8 cellular contexts compared by ENCODE assay signal in the genomic region with DNA sequence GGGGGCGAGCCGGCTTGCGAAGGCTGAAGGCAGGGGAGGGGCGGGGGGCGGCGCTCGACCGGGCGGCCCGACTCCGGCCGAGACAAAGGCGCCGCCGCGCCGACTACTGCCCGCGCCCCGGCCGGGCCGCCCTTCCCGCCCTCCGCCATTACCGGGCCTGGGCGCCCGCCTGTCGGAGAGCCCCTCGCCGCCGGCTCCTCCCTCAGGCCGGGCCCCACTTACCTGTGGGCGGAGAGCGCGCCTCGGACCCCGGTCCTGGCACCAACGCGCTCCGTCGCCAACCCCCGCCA. TPM values are rescaled to one million over a fixed set of nuclear protein-coding genes. Genes with fewer than 3 reads are reported as not detected.
DNase-seq lines count a peak whose midpoint lies in the region; ATAC-seq, FAIRE-seq and TF ChIP-seq lines count a peak whose summit lies in the region.

No MANE protein-coding gene starts in this region.

- H3K79me2 ChIP-seq in HCT116 (ENCODE audit: insufficient read depth, low read length) (peaks cover 46% of the 10 kb centered on the region), H1 (ENCODE audit: control insufficient read depth in 1 of 2, insufficient read depth in 2 of 2, low read length in 2 of 2) (peaks cover 34 to 47% of the 10 kb centered on the region in 2 experiments)

- no peak overlapping the region for H2BK5ac ChIP-seq in H1 (ENCODE audit: low read depth, low read length)

- CTCF ChIA-PET in activated CD4-positive, alpha-beta T cell treated with anti-CD3 and anti-CD28 coated beads for 36 hours (lab: Charles Lee): interaction anchor here (1.2 to 1.9 kb wide), 3 partner anchors 16 to 238 kb away, joined by 4 to 9 read pairs (median 7); no protein-coding TSS in a partner anchor
- CTCF ChIA-PET in HCT116 (lab: Charles Lee): no interaction called here
- CTCF ChIA-PET in H1 (lab: Charles Lee; ENCODE audit: partially characterized antibody): interaction anchor here (0.9 kb wide), 1 partner anchor 35 kb away, joined by 4 read pairs; no protein-coding TSS in a partner anchor

- peak overlapping the region; percentile 34 for H3K56ac ChIP-seq in H1 (replicated peaks; ENCODE audit: insufficient read length, low read depth, low read length)

- H3K4me1 Mint-ChIP-seq in activated CD4-positive, alpha-beta T cell treated with anti-CD3 and anti-CD28 coated beads for 36 hours: peaks cover 24% of the 10 kb centered on the region

- H3K36me3 Mint-ChIP-seq in activated CD4-positive, alpha-beta T cell treated with anti-CD3 and anti-CD28 coated beads for 36 hours (ENCODE audit: low read depth): peaks cover 3% of the 10 kb centered on the region

- H2AFZ ChIP-seq in HCT116 (ENCODE audit: low read depth, low read length, poor library complexity, severe bottlenecking): no peak overlapping the region
- no peak overlapping the region for H2AFZ ChIP-seq in H1 (ENCODE audit: low read length)
- H2AFZ ChIP-seq in neuron (ENCODE audit: low read depth, low read length): peak overlapping the region; percentile 89

- H3K79me1 ChIP-seq in H1 (ENCODE audit: low read depth, low read length): no peaks in the 10 kb centered on the region; the same call in 1 of the 2 replicates

- H4K5ac ChIP-seq in H1 (ENCODE audit: insufficient read length, low read depth, low read length): peak overlapping the region; percentile 84

- H2BK120ac ChIP-seq in H1 (replicated peaks; ENCODE audit: low read depth, low read length): no peak overlapping the region

- H3K18ac ChIP-seq in H1 (ENCODE audit: extremely low read depth, low read length): no peak overlapping the region

- H3K4me3 ChIP-seq in HCT116 (replicated peaks in 1 of 2; ENCODE audit: low read depth in 1 of 2, low read length in 2 of 2) (peak overlapping the region; percentile 49 to 74), H1 (ENCODE audit: extremely low read depth in 1 of 4, insufficient read depth in 2 of 4, low read depth in 3 of 4, low read length in 4 of 4) (peak overlapping the region; percentile 59 to 80 (median 62)), neuron (ENCODE audit: low read length) (peak overlapping the region; percentile 85)

- no peaks in the 10 kb centered on the region for H3K9me3 ChIP-seq in HCT116 (ENCODE audit: control insufficient read depth in 1 of 2, insufficient read depth in 1 of 2, low read depth in 1 of 2, low read length in 2 of 2)
- no peaks in the 10 kb centered on the region for H3K9me3 ChIP-seq in H1 (ENCODE audit: insufficient read depth in 2 of 2, low read depth in 1 of 2, low read length in 1 of 2)
- H3K9me3 ChIP-seq in neuron (ENCODE audit: low read length): peaks cover 3% of the 10 kb centered on the region

- TF ChIP-seq CTCF in HCT116 (IDR thresholded peaks at IDR 0.05 in 2 of 3, conservative IDR thresholded peaks at IDR 0.05 in 1 of 3; ENCODE audit: borderline replicate concordance in 1 of 3, insufficient read depth in 1 of 3, low read depth in 2 of 3, low read length in 2 of 3): no peak
- no peak for TF ChIP-seq CTCF in H1 (IDR thresholded peaks at IDR 0.05; ENCODE audit: control extremely low read depth in 1 of 3, insufficient read depth in 1 of 3, low read depth in 1 of 3, low read length in 3 of 3)

- TF ChIP-seq RAD21 in HCT116 (IDR thresholded peaks at IDR 0.05; ENCODE audit: low read depth): no peak
- TF ChIP-seq RAD21 in H1 (IDR thresholded peaks at IDR 0.05 in 1 of 2, conservative IDR thresholded peaks at IDR 0.05 in 1 of 2; ENCODE audit: low read depth in 2 of 2, low read length in 2 of 2): no peak

- no peak overlapping the region for H2BK15ac ChIP-seq in H1 (ENCODE audit: low read length)

- H3K27ac ChIP-seq in HCT116 (ENCODE audit: low read depth, low read length) (peak overlapping the region; percentile 94), H1 (ENCODE audit: low read depth, low read length) (peak overlapping the region; percentile 98)

- POLR2A ChIA-PET in activated CD4-positive, alpha-beta T cell treated with anti-CD3 and anti-CD28 coated beads for 36 hours (lab: Charles Lee): interaction anchor here (0.8 to 1.0 kb wide), 4 partner anchors 9 to 19 kb away, joined by 3 to 8 read pairs (median 3); no protein-coding TSS in a partner anchor
- POLR2A ChIA-PET in HCT116 (lab: Charles Lee) (no interaction called here), H1 (lab: Charles Lee; ENCODE audit: partially characterized antibody) (interaction anchor here (0.6 to 11.9 kb wide), 22 partner anchors 9 to 238 kb away, joined by 3 to 156 read pairs (median 6); a partner anchor contains a TSS)

- H3K23ac ChIP-seq in H1 (ENCODE audit: insufficient read length): no peak overlapping the region

- H3K27ac Mint-ChIP-seq in activated CD4-positive, alpha-beta T cell treated with anti-CD3 and anti-CD28 coated beads for 36 hours: no peak overlapping the region

- no peak overlapping the region for H2BK20ac ChIP-seq in H1 (ENCODE audit: low read length)

- DNase-seq in activated CD4-positive, alpha-beta T cell treated with anti-CD3 and anti-CD28 coated beads for 36 hours: no peak
- DNase-seq in activated CD4-positive, alpha-beta T cell treated with anti-CD3 and anti-CD28 coated beads for 1 hour: no peak
- DNase-seq in HCT116 (ENCODE audit: low read depth, low spot score) (no peak), NCI-H2171 treated with DMSO at 0.1 percent for 48 hours (lab: John Stamatoyannopoulos, UW) (peak; percentile 53), H1 (ENCODE audit: low read depth in 1 of 2, low spot score in 2 of 2) (no peak), NOMO-1 (lab: John Stamatoyannopoulos, UW; ENCODE audit: unreplicated experiment in 2 of 2) (no peak), SW480 (ENCODE audit: low spot score) (no peak)

- ATAC-seq in activated CD4-positive, alpha-beta T cell treated with anti-CD3 and anti-CD28 coated beads for 36 hours: peak; percentile 62
- peak; percentile 73 for ATAC-seq in HCT116

- no peak overlapping the region for H3K4ac ChIP-seq in H1 (replicated peaks; ENCODE audit: insufficient read length, low read depth, low read length)

- H3K27me3 ChIP-seq in HCT116 (ENCODE audit: insufficient read depth, low read length) (no peaks in the 10 kb centered on the region), H1 (replicated peaks in 1 of 4; ENCODE audit: control insufficient read depth in 3 of 4, extremely low read depth in 1 of 4, insufficient read depth in 3 of 4, low read length in 3 of 4) (no peaks in the 10 kb centered on the region), neuron (ENCODE audit: insufficient read depth, low read length) (no peaks in the 10 kb centered on the region)

- no peak overlapping the region for H2BK12ac ChIP-seq in H1 (ENCODE audit: low read depth, low read length)

- TF ChIP-seq POLR2A in HCT116 (IDR thresholded peaks at IDR 0.05; ENCODE audit: borderline replicate concordance, extremely low read depth, insufficient read depth, insufficient read length) (no peak), H1 (IDR thresholded peaks at IDR 0.05; ENCODE audit: control extremely low read depth in 1 of 2, low read depth in 2 of 2, low read length in 2 of 2) (no peak; a peak in 1 of 3 replicates)

- no TSS peak for BruUV-seq in HCT116 (replicated peaks; lab: Mats Ljungman, UMichigan)

- no peaks in the 10 kb centered on the region for H3K9me3 Mint-ChIP-seq in activated CD4-positive, alpha-beta T cell treated with anti-CD3 and anti-CD28 coated beads for 36 hours (ENCODE audit: low read depth)

- TF ChIP-seq EP300 in H1 (IDR thresholded peaks at IDR 0.05; ENCODE audit: borderline replicate concordance in 1 of 2, low read depth in 2 of 2, low read length in 2 of 2): no peak

- peaks cover 13 to 19% of the 10 kb centered on the region in 2 experiments; a peak in 3 of 4 replicates for H3K4me1 ChIP-seq in HCT116 (ENCODE audit: control insufficient read depth in 1 of 2, insufficient read depth in 2 of 2, low read length in 2 of 2)
- H3K4me1 ChIP-seq in H1 (replicated peaks in 1 of 4; ENCODE audit: control insufficient read depth in 3 of 4, insufficient read depth in 4 of 4, low read length in 3 of 4): peaks cover 0 to 7% (median 5%) of the 10 kb centered on the region in 4 experiments; a peak in 5 of 7 replicates
- peaks cover 6% of the 10 kb centered on the region for H3K4me1 ChIP-seq in neuron (ENCODE audit: insufficient read depth, low read length)

- no peak for FAIRE-seq in H1 (lab: Jason Lieb, UNC)

- no peak overlapping the region for H3K14ac ChIP-seq in H1 (ENCODE audit: insufficient read length)

- H3K23me2 ChIP-seq in H1 (ENCODE audit: low read depth, low read length): peaks cover 9% of the 10 kb centered on the region

- H4K8ac ChIP-seq in H1 (ENCODE audit: extremely low read depth, insufficient read depth, low read length): peak overlapping the region; percentile 100

- H3K4me2 ChIP-seq in HCT116 (ENCODE audit: low read length) (peak overlapping the region; percentile 97), H1 (ENCODE audit: insufficient read depth in 1 of 2, low read depth in 2 of 2, low read length in 2 of 2) (peak overlapping the region; percentile 57 to 63; a peak in 3 of 4 replicates)

- peaks cover 15% of the 10 kb centered on the region; the same call in 1 of the 2 replicates for H4K20me1 ChIP-seq in HCT116 (ENCODE audit: insufficient read depth)
- peaks cover 2% of the 10 kb centered on the region in 2 experiments for H4K20me1 ChIP-seq in H1 (replicated peaks in 1 of 2; ENCODE audit: control insufficient read depth in 1 of 2, insufficient read depth in 2 of 2, low read length in 2 of 2)

- no peak overlapping the region for H2AK5ac ChIP-seq in H1 (ENCODE audit: low read depth, low read length)

- intact Hi-C loops in activated CD4-positive, alpha-beta T cell treated with anti-CD3 and anti-CD28 coated beads for 36 hours (cut with DNase I, micrococcal nuclease): loop anchor here (1.0 to 10.0 kb wide), 12 partner anchors 19 to 1700 kb away; a partner anchor contains a TSS
- intact Hi-C loops in HCT116 (cut with micrococcal nuclease): no loop called here

- no peaks in the 10 kb centered on the region for H3K27me3 Mint-ChIP-seq in activated CD4-positive, alpha-beta T cell treated with anti-CD3 and anti-CD28 coated beads for 36 hours

- no peaks in the 10 kb centered on the region for H3K9me2 ChIP-seq in HCT116 (ENCODE audit: insufficient read depth)

- H3K36me3 ChIP-seq in HCT116 (ENCODE audit: control insufficient read depth in 1 of 2, insufficient read depth in 2 of 2, low read length in 2 of 2): no peaks in the 10 kb centered on the region
- H3K36me3 ChIP-seq in H1 (ENCODE audit: control insufficient read depth in 2 of 4, insufficient read depth in 4 of 4, low read length in 3 of 4): no peaks in the 10 kb centered on the region
- H3K36me3 ChIP-seq in neuron (ENCODE audit: insufficient read depth, low read length): no peaks in the 10 kb centered on the region

- 0% methylated on average over 1 of the region's 42 CpGs; no CpG with 5 or more reads in 1 of the 2 experiments for whole genome bisulfite sequencing in H1 (ENCODE audit: extremely low coverage in 1 of 2, insufficient coverage in 1 of 2, insufficient read length in 1 of 2, insufficient replicate concordance in 2 of 2, low coverage in 1 of 2, low lambda C conversion rate in 2 of 2, missing lambda C conversion rate in 1 of 2), 2 experiments

- RAD21 ChIA-PET in HCT116 (lab: Charles Lee; ENCODE audit: low non-redundant PET in 1 of 2, low total read pairs in 2 of 2, uncharacterized antibody in 2 of 2, unreplicated experiment in 2 of 2): interaction anchor here (0.5 to 0.6 kb wide), 2 partner anchors 31 to 797 kb away, joined by 3 to 4 read pairs; no protein-coding TSS in a partner anchor

- peak overlapping the region; percentile 77 for H3K4me3 Mint-ChIP-seq in activated CD4-positive, alpha-beta T cell treated with anti-CD3 and anti-CD28 coated beads for 36 hours

- H3K9ac ChIP-seq in HCT116 (ENCODE audit: low read length) (peak overlapping the region; percentile 86), H1 (replicated peaks in 1 of 4; ENCODE audit: extremely low read depth in 1 of 4, low read depth in 3 of 4, low read length in 3 of 4) (peak overlapping the region; percentile 85 to 100 (median 98))

- H4K91ac ChIP-seq in H1 (replicated peaks; ENCODE audit: insufficient read length, low read length): peak overlapping the region; percentile 53

RNA-seq across cellular contexts. Expression of a gene that starts 0.3 kb away (rescaled TPM):
- total RNA-seq in activated CD4-positive, alpha-beta T cell treated with anti-CD3 and anti-CD28 coated beads for 36 hours: 10 to 100 TPM; 13.1 to 13.3 TPM
- total RNA-seq in HCT116 (2021; ENCODE audit: unreplicated experiment): 22.7 TPM
- polyA plus RNA-seq in HCT116 (2012): 13.1 and 16.2 TPM in 2 replicates
- total RNA-seq in H1 (2021; fragmentation: NEBNext Ultra II Directional; extraction: Animal tissue kit (Norgen Biotek cat#: 25700)): 33.3 and 33.9 TPM in 2 replicates
- 19.5 and 21.3 TPM in 2 replicates for polyA plus RNA-seq in H1 (2011; rRNA removed)
- polyA plus RNA-seq in H1 (2011; cell fraction: cytosol; rRNA removed): 27.5 TPM
- 17.5 TPM for polyA plus RNA-seq in H1 (2011; cell fraction: nucleus; rRNA removed)
- 20.8 to 28.2 TPM (median 23.3 TPM) in 4 replicates for polyA plus RNA-seq in H1 (2012, experiment 1 of 2)
- polyA plus RNA-seq in H1 (2012, experiment 2 of 2): 4.0 TPM
- polyA plus RNA-seq in H1 (2013, experiment 1 of 2): 22.2 TPM
- 20.8 TPM for polyA plus RNA-seq in H1 (2013, experiment 2 of 2)
- polyA minus RNA-seq in H1 (2011; rRNA and poly(A)+ RNA removed): 43.7 and 54.2 TPM in 2 replicates
- 35.7 TPM for polyA minus RNA-seq in H1 (2011; cell fraction: cytosol; rRNA and poly(A)+ RNA removed)
- 48.2 TPM for polyA minus RNA-seq in H1 (2011; cell fraction: nucleus; rRNA and poly(A)+ RNA removed)
